13 cellular contexts compared by ENCODE assay signal in the genomic region with DNA sequence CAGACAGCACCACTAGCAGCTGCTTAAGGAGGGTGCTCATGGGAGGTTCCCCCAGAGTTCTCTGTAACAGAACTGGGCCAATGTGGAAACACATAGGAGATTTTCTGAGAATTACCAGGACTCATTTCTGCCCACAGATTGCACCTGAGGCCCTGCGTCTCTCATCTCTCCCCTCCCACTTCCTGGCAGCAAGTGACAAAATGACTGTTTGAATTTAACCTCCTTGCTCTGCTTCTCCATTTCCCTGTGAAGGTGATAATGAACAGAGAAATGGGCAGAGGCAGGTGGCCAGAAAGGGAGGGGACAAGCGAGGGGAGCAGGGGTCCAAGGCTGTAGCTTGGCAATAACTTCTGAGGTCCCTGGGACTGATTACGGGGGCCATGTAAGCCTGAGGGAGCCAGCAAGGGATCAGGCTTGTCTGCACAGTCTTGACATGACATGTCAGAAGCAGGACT.
DNase-seq lines count a peak whose midpoint lies in the region; ATAC-seq and TF ChIP-seq lines count a peak whose summit lies in the region.
"Had no signal": no experiment of that assay in that cellular context is flagged by ENCODE, and none has a peak within 500 bp of the region (broad histone marks: within the 10 kb centered on the region; RNA-seq: fewer than 3 reads in every experiment).

No MANE protein-coding gene starts in this region.

- peaks cover 37% of the 10 kb centered on the region for H3K27me3 Mint-ChIP-seq in T-helper 1 cell treated with Interleukin-12 subunit alpha and Interleukin-12 subunit beta and Interleukin-4 antibody, amounts not matched to agents 30 μg/mL and 1 μg/mL, for 36 hours (ENCODE audit: low read depth)

- DNase-seq in GM12864 (ENCODE audit: low read depth) (peak; percentile 25), NCI-H146 (lab: John Stamatoyannopoulos, UW) (no peak), NCI-H748 (lab: John Stamatoyannopoulos, UW; ENCODE audit: unreplicated experiment) (no peak), GF-D8 (lab: John Stamatoyannopoulos, UW) (no peak), NCI-H1694 treated with DMSO at 0.1 percent for 48 hours (lab: John Stamatoyannopoulos, UW) (no peak)
- DNase-seq: CD8-positive, alpha-beta memory T cell; cortex of kidney; GOT3; MG63 had no signal

- peak; percentile 73 for ATAC-seq in GM19035 (IDR thresholded peaks at IDR 0.05; ENCODE audit: unreplicated experiment)
- ATAC-seq in HG02798 (IDR thresholded peaks at IDR 0.05; ENCODE audit: poor library complexity, unreplicated experiment): peak; percentile 58
- ATAC-seq: naive thymus-derived CD4-positive, alpha-beta T cell had no signal

- peak overlapping the region; percentile 59 for H3K4me3 Mint-ChIP-seq in T-helper 1 cell treated with Interleukin-12 subunit alpha and Interleukin-12 subunit beta and Interleukin-4 antibody, amounts not matched to agents 30 μg/mL and 1 μg/mL, for 36 hours

- peaks cover 11% of the 10 kb centered on the region for H3K36me3 Mint-ChIP-seq in T-helper 1 cell treated with Interleukin-12 subunit alpha and Interleukin-12 subunit beta and Interleukin-4 antibody, amounts not matched to agents 30 μg/mL and 1 μg/mL, for 36 hours (ENCODE audit: low read depth)
- H3K36me3 Mint-ChIP-seq: CD8-positive, alpha-beta memory T cell had no signal

- no peak for TF ChIP-seq CTCF in GM12864 (IDR thresholded peaks at IDR 0.05; ENCODE audit: low read depth, low read length, missing control alignments)

- H3K4me1 Mint-ChIP-seq in T-helper 1 cell treated with Interleukin-12 subunit alpha and Interleukin-12 subunit beta and Interleukin-4 antibody, amounts not matched to agents 30 μg/mL and 1 μg/mL, for 36 hours (ENCODE audit: low read depth): peaks cover 44% of the 10 kb centered on the region

- peaks cover 4% of the 10 kb centered on the region for H3K9me3 Mint-ChIP-seq in T-helper 1 cell treated with Interleukin-12 subunit alpha and Interleukin-12 subunit beta and Interleukin-4 antibody, amounts not matched to agents 30 μg/mL and 1 μg/mL, for 36 hours

- no peak overlapping the region for H3K4me3 ChIP-seq in GM12864 (ENCODE audit: low read depth, low read length)
- H3K4me3 ChIP-seq: MG63 had no signal

- H3K27ac Mint-ChIP-seq in T-helper 1 cell treated with Interleukin-12 subunit alpha and Interleukin-12 subunit beta and Interleukin-4 antibody, amounts not matched to agents 30 μg/mL and 1 μg/mL, for 36 hours: peak overlapping the region; percentile 83
